In the genomic region with DNA sequence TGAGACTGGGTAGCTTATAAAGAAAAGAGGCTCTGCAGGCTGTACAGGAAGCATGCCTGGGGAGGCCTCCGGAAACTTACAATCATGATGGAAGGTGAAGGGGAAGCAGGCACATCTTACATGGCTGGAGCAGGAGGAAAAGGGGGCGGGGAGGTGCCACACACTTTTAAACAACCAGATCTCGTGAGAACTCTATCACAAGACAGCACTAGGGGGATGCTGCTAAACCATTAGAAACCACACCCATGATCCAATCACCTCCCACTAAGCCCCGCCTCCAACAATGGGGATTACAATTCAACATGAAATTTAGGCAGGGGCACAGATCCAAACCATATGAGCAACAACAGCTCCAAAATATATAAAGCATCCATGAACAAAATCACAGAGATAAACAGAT, we compare ENCODE assay signal across 21 cellular contexts.
"Had no signal": no experiment of that assay in that cellular context is flagged by ENCODE, and none has a peak within 500 bp of the region (broad histone marks: within the 10 kb centered on the region; RNA-seq: fewer than 3 reads in every experiment).

No MANE protein-coding gene starts in this region.

- H3K27ac Mint-ChIP-seq: activated naive CD8-positive, alpha-beta T cell treated with anti-CD3 and anti-CD28 coated beads, Interleukin-2, amount 10 ng/mL, durations not matched to agents 7 days and 5 days; activated T-helper 1 cell treated with anti-CD3 and anti-CD28 coated beads, Interleukin-12 subunit alpha, Interleukin-12 subunit beta, Interleukin-2, Interleukin-4 antibody, amounts not matched to agents 30 ng/mL and 10 ng/mL and 1 ng/mL, durations not matched to agents 14 hours and 24 hours and 36 hours; nephron progenitor cell; T-helper 1 cell treated with Interleukin-12 subunit alpha and Interleukin-12 subunit beta and Interleukin-4 antibody, amounts not matched to agents 30 μg/mL and 1 μg/mL, for 36 hours had no signal

- H3K36me3 Mint-ChIP-seq: activated naive CD8-positive, alpha-beta T cell treated with anti-CD3 and anti-CD28 coated beads, Interleukin-2, amount 10 ng/mL, durations not matched to agents 7 days and 5 days had no signal

- H3K4me1 Mint-ChIP-seq: nephron progenitor cell had no signal

- ATAC-seq: body of pancreas, left lung had no signal

- H3K27me3 ChIP-seq: body of pancreas, left lung, spleen, thyroid gland had no signal

- H3K9me3 ChIP-seq: body of pancreas, left lung, spleen, thyroid gland had no signal

- H3K36me3 ChIP-seq: left lung, spleen, thyroid gland had no signal

- H3K4me3 Mint-ChIP-seq: activated naive CD8-positive, alpha-beta T cell treated with anti-CD3 and anti-CD28 coated beads, Interleukin-2, amount 10 ng/mL, durations not matched to agents 7 days and 5 days; activated T-helper 1 cell treated with anti-CD3 and anti-CD28 coated beads, Interleukin-12 subunit alpha, Interleukin-12 subunit beta, Interleukin-2, Interleukin-4 antibody, amounts not matched to agents 30 ng/mL and 10 ng/mL and 1 ng/mL, durations not matched to agents 14 hours and 24 hours and 36 hours; nephron progenitor cell; T-helper 1 cell treated with Interleukin-12 subunit alpha and Interleukin-12 subunit beta and Interleukin-4 antibody, amounts not matched to agents 30 μg/mL and 1 μg/mL, for 36 hours had no signal

- H3K27ac ChIP-seq: body of pancreas, left lung, spleen, thyroid gland, VCaP had no signal

- H3K9me3 Mint-ChIP-seq: activated naive CD8-positive, alpha-beta T cell treated with anti-CD3 and anti-CD28 coated beads, Interleukin-2, amount 10 ng/mL, durations not matched to agents 7 days and 5 days; activated T-helper 1 cell treated with anti-CD3 and anti-CD28 coated beads, Interleukin-12 subunit alpha, Interleukin-12 subunit beta, Interleukin-2, Interleukin-4 antibody, amounts not matched to agents 30 ng/mL and 10 ng/mL and 1 ng/mL, durations not matched to agents 14 hours and 24 hours and 36 hours; T-helper 1 cell treated with Interleukin-12 subunit alpha and Interleukin-12 subunit beta and Interleukin-4 antibody, amounts not matched to agents 30 μg/mL and 1 μg/mL, for 36 hours had no signal

- H3K4me1 ChIP-seq: body of pancreas, left lung, spleen, thyroid gland had no signal

- DNase-seq: activated CD4-positive, alpha-beta T cell treated with anti-CD3 and anti-CD28 coated beads, Interleukin-2, amount 50 U/mL, for 48 hours; activated gamma-delta T cell treated with Interleukin-2 at 50 U/mL for 16 hours; activated naive CD8-positive, alpha-beta T cell treated with anti-CD3 and anti-CD28 coated beads, Interleukin-2, amount 10 ng/mL, durations not matched to agents 7 days and 5 days; activated T-cell treated with anti-CD3 and anti-CD28 coated beads for 4 hours; body of pancreas; caudate nucleus; foreskin melanocyte; glutamatergic neuron; hippocampal formation; left lung; nephron progenitor cell; occipital lobe; posterior cingulate gyrus; retina; spleen; stimulated activated CD4-positive, alpha-beta T cell treated with anti-CD3 and anti-CD28 coated beads, Interleukin-4, amount 100 ng/mL, for 4 hours; stimulated activated naive CD4-positive, alpha-beta T cell; thyroid gland had no signal

- H3K4me3 ChIP-seq: body of pancreas, left lung, spleen, thyroid gland had no signal
